In genomic region chr5:72301557-72301956, GRCh38 we compare ENCODE assay signal across 10 cellular contexts. TPM values are rescaled to one million over a fixed set of nuclear protein-coding genes. Genes with fewer than 3 reads are reported as not detected.
A peak's percentile ranks its signal among the peaks of the same experiment; 100 is the strongest.
DNase-seq lines count a peak whose midpoint lies in the region; ATAC-seq and TF ChIP-seq lines count a peak whose summit lies in the region.
"Had no signal": no experiment of that assay in that cellular context is flagged by ENCODE, and none has a peak within 500 bp of the region (broad histone marks: within the 10 kb centered on the region; RNA-seq: fewer than 3 reads in every experiment).

No MANE protein-coding gene starts in this region.

- intact Hi-C loops in activated CD8-positive, alpha-beta T cell treated with anti-CD3 and anti-CD28 coated beads for 36 hours (cut with micrococcal nuclease) = no loop called here

- peak overlapping the region; percentile 76 for H3K27ac ChIP-seq in SJCRH30
- H3K27ac ChIP-seq: BLaER1 treated with 17β-estradiol and CSF1 and Interleukin-3, amounts not matched to agents 10 nM and 100 nM had no signal

- peak; percentile 65 for ATAC-seq in GM19463 (IDR thresholded peaks at IDR 0.05; ENCODE audit: unreplicated experiment)
- ATAC-seq in HG03060 (IDR thresholded peaks at IDR 0.05; ENCODE audit: low read depth, unreplicated experiment) = peak; percentile 45
- no peak for ATAC-seq in activated CD8-positive, alpha-beta T cell treated with anti-CD3 and anti-CD28 coated beads for 36 hours

- peaks cover 33% of the 10 kb centered on the region for H3K4me1 ChIP-seq in SJCRH30

- CTCF ChIA-PET in activated CD8-positive, alpha-beta T cell treated with anti-CD3 and anti-CD28 coated beads for 36 hours (lab: Charles Lee) = interaction anchor here (0.8 kb wide), 1 partner anchor 13 kb away, joined by 3 read pairs; no protein-coding TSS in a partner anchor

- H3K36me3 ChIP-seq in SJCRH30 = peaks cover 20% of the 10 kb centered on the region

- H3K4me1 Mint-ChIP-seq in activated CD8-positive, alpha-beta T cell treated with anti-CD3 and anti-CD28 coated beads for 36 hours (ENCODE audit: low read depth) = peaks cover 48% of the 10 kb centered on the region

- H3K4me3 ChIP-seq in GM12865 (ENCODE audit: low read depth, low read length) = peak overlapping the region; percentile 39
- H3K4me3 ChIP-seq in SJCRH30 = no peak overlapping the region
- H3K4me3 ChIP-seq: BLaER1 treated with 17β-estradiol and CSF1 and Interleukin-3, amounts not matched to agents 10 nM and 100 nM had no signal

- peaks cover 42% of the 10 kb centered on the region for H3K36me3 Mint-ChIP-seq in activated CD8-positive, alpha-beta T cell treated with anti-CD3 and anti-CD28 coated beads for 36 hours (ENCODE audit: low read depth)

- H3K9me3 ChIP-seq in SJCRH30 (replicated peaks) = no peaks in the 10 kb centered on the region

- no peaks in the 10 kb centered on the region for H3K27me3 Mint-ChIP-seq in activated CD8-positive, alpha-beta T cell treated with anti-CD3 and anti-CD28 coated beads for 36 hours

- DNase-seq in GM12865 (ENCODE audit: low read depth) = peak; percentile 70
- peak; percentile 84 to 91 for DNase-seq in SJCRH30
- DNase-seq in activated CD8-positive, alpha-beta T cell treated with anti-CD3 and anti-CD28 coated beads for 36 hours = no peak
- DNase-seq in HCEC 1CT = no peak
- no peak for DNase-seq in T-helper 1 cell
- no peak for DNase-seq in cerebellum (ENCODE audit: low spot score)
- DNase-seq: cerebellar nuclear complex had no signal

- no peak for TF ChIP-seq CTCF in GM12865 (IDR thresholded peaks at IDR 0.05; ENCODE audit: insufficient read depth, low read depth, low read length, missing control alignments)
- no peak for TF ChIP-seq CTCF in activated CD8-positive, alpha-beta T cell treated with anti-CD3 and anti-CD28 coated beads for 36 hours (IDR thresholded peaks at IDR 0.05)

- H3K27me3 ChIP-seq in SJCRH30 = no peaks in the 10 kb centered on the region
- H3K27me3 ChIP-seq: BLaER1 treated with 17β-estradiol and CSF1 and Interleukin-3, amounts not matched to agents 10 nM and 100 nM had no signal

- H3K27ac Mint-ChIP-seq in activated CD8-positive, alpha-beta T cell treated with anti-CD3 and anti-CD28 coated beads for 36 hours = no peak overlapping the region

- POLR2A ChIA-PET in activated CD8-positive, alpha-beta T cell treated with anti-CD3 and anti-CD28 coated beads for 36 hours (lab: Charles Lee) = interaction anchor here (0.8 kb wide), 1 partner anchor 19 kb away, joined by 3 read pairs; the partner anchor contains the start of genes MRPS27 and PTCD2

- H3K4me3 Mint-ChIP-seq in activated CD8-positive, alpha-beta T cell treated with anti-CD3 and anti-CD28 coated beads for 36 hours = no peak overlapping the region

- no peaks in the 10 kb centered on the region for H3K9me3 Mint-ChIP-seq in activated CD8-positive, alpha-beta T cell treated with anti-CD3 and anti-CD28 coated beads for 36 hours

RNA-seq across cellular contexts. Expression of gene MRPS27, which starts 18.5 kb away (rescaled TPM):
- total RNA-seq in SJCRH30 (2014; rRNA removed; shearing (Covaris generic)) = 98.5 and 105 TPM in 2 replicates
- 10 to 100 TPM; 91.5 to 99.1 TPM for total RNA-seq in activated CD8-positive, alpha-beta T cell treated with anti-CD3 and anti-CD28 coated beads for 36 hours
- 56.3 TPM for total RNA-seq in cerebellum

RNA-seq across cellular contexts. Expression of gene PTCD2, which starts 18.6 kb away (rescaled TPM):
- 12.7 and 13.4 TPM in 2 replicates for total RNA-seq in SJCRH30 (2014; rRNA removed; shearing (Covaris generic))
- 10 to 100 TPM; 10.9 to 11.7 TPM for total RNA-seq in activated CD8-positive, alpha-beta T cell treated with anti-CD3 and anti-CD28 coated beads for 36 hours
- 7.3 TPM for total RNA-seq in cerebellum

Comparison
In these comparisons a context has a peak if more than half of its experiments do, and no peak if none do; other contexts are left out.
1. DNase-seq: peak in GM12865 (single experiment) and SJCRH30 (2 of 2); none in activated CD8-positive, alpha-beta T cell treated with anti-CD3 and anti-CD28 coated beads for 36 hours (single experiment), HCEC 1CT (single experiment), T-helper 1 cell (0 of 5) and cerebellum (single experiment).